ENCODE assay signal across 19 cellular contexts in genomic region chr10:88008866-88009470, GRCh38.
"Had no signal": no experiment of that assay in that cellular context is flagged by ENCODE, and none has a peak within 500 bp of the region (broad histone marks: within the 10 kb centered on the region; RNA-seq: fewer than 3 reads in every experiment).

No MANE protein-coding gene starts in this region.

- H3K4me1 ChIP-seq: transverse colon had no signal

- ATAC-seq: activated CD4-positive, CD25-positive, alpha-beta regulatory T cell treated with anti-CD3 and anti-CD28 coated beads, Interleukin-2, amount 50 U/mL, for 24 hours; left ventricle myocardium superior had no signal

- H3K36me3 ChIP-seq: right atrium auricular region, transverse colon had no signal

- H3K9me3 ChIP-seq: right atrium auricular region, transverse colon had no signal

- FAIRE-seq: keratinocyte had no signal

- H3K27me3 ChIP-seq: right atrium auricular region, transverse colon had no signal

- DNase-seq: activated CD4-positive, alpha-beta T cell treated with anti-CD3 and anti-CD28 coated beads, Interleukin-2, amount 50 U/mL, for 1 hour; activated CD8-positive, alpha-beta memory T cell treated with anti-CD3 and anti-CD28 coated beads for 24 hours; activated naive CD8-positive, alpha-beta T cell treated with anti-CD3 and anti-CD28 coated beads for 36 hours; amygdala; cerebellar nuclear complex; effector CD8-positive, alpha-beta T cell; left ventricle myocardium superior; mesendoderm; nucleus accumbens; stimulated activated CD4-positive, alpha-beta T cell treated with anti-CD3 and anti-CD28 coated beads, Interleukin-15, amount 100 ng/mL, for 24 hours; stimulated activated CD4-positive, alpha-beta T cell treated with anti-CD3 and anti-CD28 coated beads, Interleukin-4, amount 100 ng/mL, for 24 hours; stimulated activated naive CD4-positive, alpha-beta T cell treated with Interleukin-2 at 50 U/mL for 16 hours; substantia nigra; T1000; transverse colon had no signal

- H3K4me3 ChIP-seq: right atrium auricular region, skin epidermis, transverse colon had no signal

- H3K27ac ChIP-seq: right atrium auricular region, skin epidermis, transverse colon had no signal
